Comparison of ENCODE assay signal across 17 cellular contexts in genomic region chr7:73477376-73477775, GRCh38. TPM values are rescaled to one million over a fixed set of nuclear protein-coding genes. Genes with fewer than 3 reads are reported as not detected.
DNase-seq lines count a peak whose midpoint lies in the region; ATAC-seq and TF ChIP-seq lines count a peak whose summit lies in the region.
"Had no signal": no experiment of that assay in that cellular context is flagged by ENCODE, and none has a peak within 500 bp of the region (broad histone marks: within the 10 kb centered on the region; RNA-seq: fewer than 3 reads in every experiment).

No MANE protein-coding gene starts in this region.

- intact Hi-C loops in natural killer cell (cut with micrococcal nuclease) = no loop called here

- H3K27me3 Mint-ChIP-seq in natural killer cell (ENCODE audit: low read depth in 2 of 2) (no peaks in the 10 kb centered on the region), T-helper 17 cell (no peaks in the 10 kb centered on the region), memory B cell (no peaks in the 10 kb centered on the region)
- no peaks in the 10 kb centered on the region for H3K27me3 Mint-ChIP-seq in natural killer cell treated with Interleukin-12 subunit alpha and Interleukin-12 subunit beta and Interleukin-15 and Interleukin-18, amount 100 ng/mL, for 72 hours
- H3K27me3 Mint-ChIP-seq: IgD-negative memory B cell had no signal

- H3K9me3 Mint-ChIP-seq in natural killer cell = no peaks in the 10 kb centered on the region
- H3K9me3 Mint-ChIP-seq in natural killer cell treated with Interleukin-12 subunit alpha and Interleukin-12 subunit beta and Interleukin-15 and Interleukin-18, amount 100 ng/mL, for 72 hours = no peaks in the 10 kb centered on the region
- no peaks in the 10 kb centered on the region for H3K9me3 Mint-ChIP-seq in memory B cell
- H3K9me3 Mint-ChIP-seq: H9, IgD-negative memory B cell had no signal

- peaks cover 16 to 30% of the 10 kb centered on the region in 2 donors for H3K4me1 Mint-ChIP-seq in natural killer cell
- peaks cover 17 to 27% of the 10 kb centered on the region in 2 donors for H3K4me1 Mint-ChIP-seq in natural killer cell treated with Interleukin-12 subunit alpha and Interleukin-12 subunit beta and Interleukin-15 and Interleukin-18, amount 100 ng/mL, for 72 hours (ENCODE audit: low read depth in 2 of 2)
- H3K4me1 Mint-ChIP-seq in T-helper 17 cell = peaks cover 27% of the 10 kb centered on the region
- H3K4me1 Mint-ChIP-seq in memory B cell = peaks cover 26% of the 10 kb centered on the region

- DNase-seq in natural killer cell = no peak
- DNase-seq in natural killer cell treated with Interleukin-12 subunit alpha and Interleukin-12 subunit beta and Interleukin-15 and Interleukin-18, amount 100 ng/mL, for 72 hours (ENCODE audit: low spot score) = no peak
- DNase-seq in T-helper 17 cell = no peak
- DNase-seq in memory B cell (ENCODE audit: low spot score in 2 of 2) = no peak
- DNase-seq in NCI-H1092 (lab: John Stamatoyannopoulos, UW) = no peak
- DNase-seq in NCI-H2107 (lab: John Stamatoyannopoulos, UW) = no peak
- DNase-seq: DMS79; H9; NCI-H1417; NCI-H187 treated with DMSO at 0.1 percent for 48 hours; NCI-H446; NCI-H69; NK-92 treated with Interleukin-12 subunit alpha and Interleukin-12 subunit beta, amount 100 ng/mL, for 24 hours; SHP77 treated with DMSO at 0.1 percent for 48 hours had no signal

- TF ChIP-seq CTCF in natural killer cell (IDR thresholded peaks at IDR 0.05) = no peak

- H3K4me3 Mint-ChIP-seq in natural killer cell (no peak overlapping the region), T-helper 17 cell (no peak overlapping the region), memory B cell (no peak overlapping the region)
- no peak overlapping the region for H3K4me3 Mint-ChIP-seq in natural killer cell treated with Interleukin-12 subunit alpha and Interleukin-12 subunit beta and Interleukin-15 and Interleukin-18, amount 100 ng/mL, for 72 hours
- H3K4me3 Mint-ChIP-seq: H9 had no signal

- H3K36me3 Mint-ChIP-seq in natural killer cell (peaks cover 16% of the 10 kb centered on the region), T-helper 17 cell (ENCODE audit: low read depth) (peaks cover 15% of the 10 kb centered on the region), memory B cell (peaks cover 39% of the 10 kb centered on the region)
- H3K36me3 Mint-ChIP-seq in natural killer cell treated with Interleukin-12 subunit alpha and Interleukin-12 subunit beta and Interleukin-15 and Interleukin-18, amount 100 ng/mL, for 72 hours = peaks cover 36% of the 10 kb centered on the region

- H3K27ac Mint-ChIP-seq in natural killer cell = peak overlapping the region; percentile 6 to 41
- no peak overlapping the region for H3K27ac Mint-ChIP-seq in natural killer cell treated with Interleukin-12 subunit alpha and Interleukin-12 subunit beta and Interleukin-15 and Interleukin-18, amount 100 ng/mL, for 72 hours
- H3K27ac Mint-ChIP-seq in T-helper 17 cell = peak overlapping the region; percentile 81
- H3K27ac Mint-ChIP-seq in memory B cell = peak overlapping the region; percentile 78
- H3K27ac Mint-ChIP-seq: IgD-negative memory B cell had no signal

- ATAC-seq in natural killer cell (no peak), T-helper 17 cell (no peak), memory B cell (ENCODE audit: low read depth) (no peak), GM19455 (IDR thresholded peaks at IDR 0.05; ENCODE audit: unreplicated experiment) (no peak)
- no peak for ATAC-seq in natural killer cell treated with Interleukin-12 subunit alpha and Interleukin-12 subunit beta and Interleukin-15 and Interleukin-18, amount 100 ng/mL, for 72 hours

- H3K9me3 ChIP-seq in T-helper 17 cell (ENCODE audit: control insufficient read depth, low read length, poor library complexity, severe bottlenecking) = no peaks in the 10 kb centered on the region

RNA-seq across cellular contexts. Expression of gene FZD9, which starts 43.8 kb away (rescaled TPM):
- under 1 TPM in 2 of 3 donors, not detected in 1; 0.15 to 0.25 TPM for total RNA-seq in natural killer cell
- under 1 TPM; 0.42 to 0.43 TPM for total RNA-seq in natural killer cell treated with Interleukin-12 subunit alpha and Interleukin-12 subunit beta and Interleukin-15 and Interleukin-18, amount 100 ng/mL, for 72 hours
- not detected for total RNA-seq in T-helper 17 cell
- total RNA-seq: OCI-LY7 had no signal

RNA-seq across cellular contexts. Expression of gene BAZ1B, which starts 44.7 kb away (rescaled TPM):
- total RNA-seq in natural killer cell (10 to 100 TPM; 50.1 to 61.9 (median 59.9) TPM), T-helper 17 cell (10 to 100 TPM; 51.2 to 52.6 TPM)
- total RNA-seq in natural killer cell treated with Interleukin-12 subunit alpha and Interleukin-12 subunit beta and Interleukin-15 and Interleukin-18, amount 100 ng/mL, for 72 hours = 100 to 1,000 TPM in 1 of 2 donors, 10 to 100 TPM in 1; 79.0 to 132 TPM

Comparison
In these comparisons a context has a peak if more than half of its experiments do, and no peak if none do; other contexts are left out.
1. H3K27ac Mint-ChIP-seq: peak in natural killer cell (2 of 2), T-helper 17 cell (single experiment) and memory B cell (single experiment); none in natural killer cell treated with Interleukin-12 subunit alpha and Interleukin-12 subunit beta and Interleukin-15 and Interleukin-18, amount 100 ng/mL, for 72 hours (0 of 2).